6 cellular contexts compared by ENCODE assay signal in genomic region chr5:156853055-156853454, GRCh38. TPM values are rescaled to one million over a fixed set of nuclear protein-coding genes. Genes with fewer than 3 reads are reported as not detected.
"Had no signal": no experiment of that assay in that cellular context is flagged by ENCODE, and none has a peak within 500 bp of the region (broad histone marks: within the 10 kb centered on the region; RNA-seq: fewer than 3 reads in every experiment).

No MANE protein-coding gene starts in this region.

RNA-seq across cellular contexts. Expression of gene PPP1R2B, which starts 3.0 kb away (rescaled TPM):
- total RNA-seq: HT-29, NCI-H460, PC-9, Peyer's patch, Right ventricle myocardium inferior, SJCRH30 had no signal
